Comparison of ENCODE assay signal across 13 cellular contexts in genomic region chr16:29701214-29701555, GRCh38. TPM values are rescaled to one million over a fixed set of nuclear protein-coding genes. Genes with fewer than 3 reads are reported as not detected.
DNase-seq lines count a peak whose midpoint lies in the region; ATAC-seq, FAIRE-seq and TF ChIP-seq lines count a peak whose summit lies in the region.
"Had no signal": no experiment of that assay in that cellular context is flagged by ENCODE, and none has a peak within 500 bp of the region (broad histone marks: within the 10 kb centered on the region; RNA-seq: fewer than 3 reads in every experiment).

No MANE protein-coding gene starts in this region.

- H3K9me3 ChIP-seq in WERI-Rb-1 (ENCODE audit: severe bottlenecking), result peaks cover 6% of the 10 kb centered on the region
- H3K9me3 ChIP-seq: transverse colon had no signal

- H3K27me3 ChIP-seq in WERI-Rb-1 (ENCODE audit: insufficient read depth, low read depth, severe bottlenecking), result no peaks in the 10 kb centered on the region
- H3K27me3 ChIP-seq: transverse colon had no signal

- peaks cover 4% of the 10 kb centered on the region for H3K9me3 Mint-ChIP-seq in T-helper 2 cell treated with Interferon-gamma antibody and Interleukin-4, amounts not matched to agents 5 μg/mL and 100 μg/mL, for 36 hours
- H3K9me3 Mint-ChIP-seq in natural killer cell, result no peaks in the 10 kb centered on the region

- peaks cover 31% of the 10 kb centered on the region for H3K4me1 Mint-ChIP-seq in T-helper 2 cell treated with Interferon-gamma antibody and Interleukin-4, amounts not matched to agents 5 μg/mL and 100 μg/mL, for 36 hours (ENCODE audit: low read depth)
- H3K4me1 Mint-ChIP-seq in natural killer cell, result peaks cover 26 to 35% of the 10 kb centered on the region in 2 donors

- no peak for DNase-seq in T-helper 2 cell treated with Interferon-gamma antibody and Interleukin-4, amounts not matched to agents 5 μg/mL and 100 μg/mL, for 36 hours (ENCODE audit: low spot score)
- DNase-seq in T-helper 2 cell (no peak), GM12891 (ENCODE audit: insufficient read length, low spot score) (no peak), WERI-Rb-1 (peak; percentile 52), natural killer cell (no peak), OCI-M1 (lab: John Stamatoyannopoulos, UW) (no peak)

- peak overlapping the region; percentile 69; the same call in 1 of the 2 replicates for H3K27ac ChIP-seq in WERI-Rb-1
- H3K27ac ChIP-seq: C4-2B, coronary artery had no signal

- H3K27me3 Mint-ChIP-seq in T-helper 2 cell treated with Interferon-gamma antibody and Interleukin-4, amounts not matched to agents 5 μg/mL and 100 μg/mL, for 36 hours (ENCODE audit: low read depth), result no peaks in the 10 kb centered on the region
- H3K27me3 Mint-ChIP-seq in natural killer cell (ENCODE audit: low read depth in 2 of 2), result peaks cover 0 to 3% of the 10 kb centered on the region in 2 donors

- TF ChIP-seq CTCF in WERI-Rb-1 (IDR thresholded peaks at IDR 0.05; ENCODE audit: low read depth, low read length), result no peak
- no peak for TF ChIP-seq CTCF in natural killer cell (IDR thresholded peaks at IDR 0.05)

- TF ChIP-seq POLR2A in GM12891 (IDR thresholded peaks at IDR 0.05; ENCODE audit: low read depth, low read length), result no peak

- no peak for FAIRE-seq in GM12891 (lab: Jason Lieb, UNC)

- H3K4me3 Mint-ChIP-seq in T-helper 2 cell treated with Interferon-gamma antibody and Interleukin-4, amounts not matched to agents 5 μg/mL and 100 μg/mL, for 36 hours, result peak overlapping the region; percentile 86
- H3K4me3 Mint-ChIP-seq in natural killer cell, result peak overlapping the region; percentile 92

- intact Hi-C loops in natural killer cell (cut with micrococcal nuclease), result loop anchor here (1.0 to 10.0 kb wide), 5 partner anchors 56 to 306 kb away; partner anchors contain the start of genes CDIPT and KIF22

- ATAC-seq in natural killer cell, result no peak
- no peak for ATAC-seq in GM18868 (IDR thresholded peaks at IDR 0.05; ENCODE audit: unreplicated experiment)
- no peak for ATAC-seq in GM18498 (IDR thresholded peaks at IDR 0.05; ENCODE audit: unreplicated experiment)

- H3K27ac Mint-ChIP-seq in T-helper 2 cell treated with Interferon-gamma antibody and Interleukin-4, amounts not matched to agents 5 μg/mL and 100 μg/mL, for 36 hours, result peak overlapping the region; percentile 96
- H3K27ac Mint-ChIP-seq in natural killer cell, result peak overlapping the region; percentile 94 to 99

- H3K4me3 ChIP-seq in WERI-Rb-1 (ENCODE audit: low read depth, low read length), result no peak overlapping the region
- H3K4me3 ChIP-seq: coronary artery, transverse colon had no signal

- peaks cover 10% of the 10 kb centered on the region for H3K36me3 ChIP-seq in WERI-Rb-1
- H3K36me3 ChIP-seq: transverse colon had no signal

- peaks cover 5% of the 10 kb centered on the region for H3K36me3 Mint-ChIP-seq in T-helper 2 cell treated with Interferon-gamma antibody and Interleukin-4, amounts not matched to agents 5 μg/mL and 100 μg/mL, for 36 hours (ENCODE audit: low read depth)
- no peaks in the 10 kb centered on the region for H3K36me3 Mint-ChIP-seq in natural killer cell

TF ChIP-seq in GM12891, 5 proteins besides CTCF, POLR2A, EP300 and RAD21:
- no peak for TF ChIP-seq POU2F2 (IDR thresholded peaks at IDR 0.05; ENCODE audit: low read depth, low read length)
- TF ChIP-seq POLR2AphosphoS5 (IDR thresholded peaks at IDR 0.05; ENCODE audit: low read depth, low read length), result no peak
- TF ChIP-seq PAX5 (IDR thresholded peaks at IDR 0.05; ENCODE audit: insufficient read depth, low read length, severe bottlenecking), result no peak
- TF ChIP-seq TAF1 (IDR thresholded peaks at IDR 0.05; ENCODE audit: low read depth, low read length), result no peak
- peak; percentile 24; the same call in 1 of the 2 replicates for TF ChIP-seq SPI1 (IDR thresholded peaks at IDR 0.05; ENCODE audit: low read depth, low read length)
TF ChIP-seq in GM12891: peak in this region for 1.

RNA-seq across cellular contexts. Expression of gene QPRT, which starts 22.2 kb away (rescaled TPM):
- polyA plus RNA-seq in GM12891 (2012; ENCODE audit: low read depth, missing spikeins), result 38.4 TPM
- 1 to 10 TPM; 2.5 to 6.3 (median 4.7) TPM for total RNA-seq in natural killer cell

RNA-seq across cellular contexts. Expression of gene SPN, which starts 38.1 kb away (rescaled TPM):
- polyA plus RNA-seq in GM12891 (2012; ENCODE audit: low read depth, missing spikeins), result 76.7 TPM
- 100 to 1,000 TPM; 373 to 439 (median 435) TPM for total RNA-seq in natural killer cell
- total RNA-seq: endothelial cell of umbilical vein, PC-3 had no signal
- polyA plus RNA-seq: endothelial cell of umbilical vein had no signal

RNA-seq across cellular contexts. Expression of gene C16orf54, which starts 44.6 kb away (rescaled TPM):
- 1.1 TPM for polyA plus RNA-seq in GM12891 (2012; ENCODE audit: low read depth, missing spikeins)
- total RNA-seq in natural killer cell, result 100 to 1,000 TPM in 2 of 3 donors, 10 to 100 TPM in 1; 100.0 to 172 (median 146) TPM
- total RNA-seq: endothelial cell of umbilical vein, PC-3 had no signal
- polyA plus RNA-seq: endothelial cell of umbilical vein had no signal
